ENCODE assay signal across 15 cellular contexts in genomic region chr5:126829098-126829497, GRCh38.
"Had no signal": no experiment of that assay in that cellular context is flagged by ENCODE, and none has a peak within 500 bp of the region (broad histone marks: within the 10 kb centered on the region; RNA-seq: fewer than 3 reads in every experiment).

No MANE protein-coding gene starts in this region.

- ATAC-seq: effector memory CD8-positive, alpha-beta T cell; gastroesophageal sphincter; left lobe of liver; mucosa of descending colon; naive thymus-derived CD8-positive, alpha-beta T cell had no signal

- H3K4me3 Mint-ChIP-seq: effector memory CD8-positive, alpha-beta T cell; naive thymus-derived CD8-positive, alpha-beta T cell had no signal

- H3K4me1 Mint-ChIP-seq: naive thymus-derived CD8-positive, alpha-beta T cell had no signal

- DNase-seq: effector memory CD8-positive, alpha-beta T cell; esophagus squamous epithelium; foreskin fibroblast; glutamatergic neuron; islet precursor cell; mammary epithelial cell; mucosa of descending colon; naive thymus-derived CD8-positive, alpha-beta T cell; sigmoid colon; stimulated activated CD4-positive, alpha-beta T cell treated with anti-CD3 and anti-CD28 coated beads, Interleukin-2, amount 100 ng/mL, for 24 hours; stimulated activated CD4-positive, alpha-beta T cell treated with anti-CD3 and anti-CD28 coated beads, Interleukin-4, amount 100 ng/mL, for 4 hours; stimulated activated naive CD4-positive, alpha-beta T cell treated with Interleukin-2 at 50 U/mL for 16 hours; trophoblast cell had no signal

- H3K27me3 Mint-ChIP-seq: effector memory CD8-positive, alpha-beta T cell; naive thymus-derived CD8-positive, alpha-beta T cell had no signal

- H3K9me3 Mint-ChIP-seq: effector memory CD8-positive, alpha-beta T cell; naive thymus-derived CD8-positive, alpha-beta T cell had no signal
